In the genomic region with DNA sequence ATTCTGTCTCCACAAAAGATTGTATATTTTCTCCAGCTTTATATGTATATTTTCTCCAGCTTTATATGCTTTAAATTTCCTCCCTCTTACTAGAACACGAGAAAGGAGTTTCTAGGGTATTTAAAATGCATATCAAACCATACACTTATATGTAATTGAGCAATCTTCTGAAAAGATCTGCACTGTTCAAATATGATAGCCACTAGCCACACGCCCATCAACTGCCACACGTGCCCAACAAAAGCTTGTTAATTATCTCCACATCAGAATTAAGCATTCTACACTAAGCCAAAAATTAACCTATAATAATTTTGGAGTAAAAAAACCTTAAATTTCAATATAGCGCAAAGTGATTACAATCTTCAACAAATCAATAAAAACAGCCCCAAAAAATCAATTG, we compare ENCODE assay signal across 34 cellular contexts.
"Had no signal": no experiment of that assay in that cellular context is flagged by ENCODE, and none has a peak within 500 bp of the region (broad histone marks: within the 10 kb centered on the region; RNA-seq: fewer than 3 reads in every experiment).

No MANE protein-coding gene starts in this region.

- ATAC-seq: activated naive CD8-positive, alpha-beta T cell treated with anti-CD3 and anti-CD28 coated beads, Interleukin-2, amount 50 U/mL, for 24 hours; activated T-cell treated with anti-CD3 and anti-CD28 coated beads, Interleukin-2, amount 50 U/mL, for 4 hours; PC-3; SK-N-SH treated with all-trans-retinoic acid at 6 μM for 48 hours had no signal

- DNase-seq: activated B cell treated with CpG ODN at 0.5 μM for 24 hours; activated CD4-positive, alpha-beta memory T cell treated with anti-CD3 and anti-CD28 coated beads for 36 hours; activated CD4-positive, alpha-beta T cell treated with anti-CD3 and anti-CD28 coated beads for 4 hours; activated CD4-positive, alpha-beta T cell treated with anti-CD3 and anti-CD28 coated beads, Interleukin-2, amount 50 U/mL, for 1 hour; activated CD4-positive, CD25-positive, alpha-beta regulatory T cell treated with anti-CD3 and anti-CD28 coated beads, Interleukin-2, amount 50 U/mL, for 72 hours; activated CD8-positive, alpha-beta memory T cell treated with anti-CD3 and anti-CD28 coated beads, Interleukin-2, amount 50 U/mL, for 4 hours; activated gamma-delta T cell treated with Interleukin-2 at 50 U/mL for 16 hours; activated naive CD4-positive, alpha-beta T cell treated with anti-CD3 and anti-CD28 coated beads for 36 hours; activated naive CD8-positive, alpha-beta T cell treated with anti-CD3 and anti-CD28 coated beads, Interleukin-2, amount 50 U/mL, for 24 hours; activated T-cell treated with anti-CD3 and anti-CD28 coated beads for 4 hours; activated T-cell treated with anti-CD3 and anti-CD28 coated beads, Interleukin-2, amount 50 U/mL, for 4 hours; anterior cingulate cortex; caudate nucleus; cerebellar nuclear complex; Kasumi-1; KG1; MM.1S; MV-4-11; NCI-H1092; NCI-H1436 treated with DMSO at 0.1 percent for 48 hours; NCI-H1694 treated with DMSO at 0.1 percent for 48 hours; NCI-H2029; NCI-H345; NCI-H524 treated with DMSO at 0.1 percent for 48 hours; NCI-H82; NK-92 treated with Interleukin-12 subunit alpha and Interleukin-12 subunit beta, amount 100 ng/mL, for 24 hours; PC-3; Peyer's patch; RPMI8226; SIG-M5; T-helper 1 cell; T-helper 2 cell; T-helper 9 cell had no signal
